ENCODE assay signal across 22 cellular contexts in the genomic region with DNA sequence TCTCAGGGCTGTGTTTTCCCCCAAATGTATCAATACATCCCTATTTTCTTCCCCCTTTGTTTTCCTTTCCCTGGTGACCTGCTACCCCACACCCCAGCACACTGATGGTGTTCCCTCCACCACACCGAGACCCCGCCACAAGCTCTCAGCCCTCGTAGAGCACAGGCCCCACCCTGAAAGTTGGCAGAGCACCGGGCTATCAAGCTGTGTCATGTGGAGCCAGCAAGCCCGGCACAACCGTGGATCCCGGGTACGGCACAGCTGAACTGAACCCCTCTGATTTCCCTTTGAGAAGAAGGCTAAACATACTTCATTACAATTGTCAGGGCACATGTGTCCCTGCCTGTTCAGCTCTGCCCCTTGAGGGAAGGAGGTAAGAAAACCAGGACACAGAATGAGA.
DNase-seq lines count a peak whose midpoint lies in the region; ATAC-seq, FAIRE-seq and TF ChIP-seq lines count a peak whose summit lies in the region.
"Had no signal": no experiment of that assay in that cellular context is flagged by ENCODE, and none has a peak within 500 bp of the region (broad histone marks: within the 10 kb centered on the region; RNA-seq: fewer than 3 reads in every experiment).

No MANE protein-coding gene starts in this region.

- H3F3A ChIP-seq in GM23338 (replicated peaks; ENCODE audit: low read depth): no peaks in the 10 kb centered on the region

- FAIRE-seq in frontal cortex (lab: Jason Lieb, UNC): no peak
- FAIRE-seq: endothelial cell of umbilical vein, pancreas had no signal

- no peaks in the 10 kb centered on the region for H3K27me3 ChIP-seq in GM23338 (ENCODE audit: insufficient read depth)
- H3K27me3 ChIP-seq in body of pancreas: no peaks in the 10 kb centered on the region
- H3K27me3 ChIP-seq in muscle layer of colon (ENCODE audit: control insufficient read depth in 1 of 2, insufficient read depth in 2 of 2, low read length in 2 of 2): no peaks in the 10 kb centered on the region
- H3K27me3 ChIP-seq: pancreas, upper lobe of left lung had no signal

- no peaks in the 10 kb centered on the region; the same call in 1 of the 2 replicates for H3K36me3 ChIP-seq in GM23338 (ENCODE audit: insufficient read depth)
- H3K36me3 ChIP-seq in body of pancreas (replicated peaks in 1 of 2; ENCODE audit: insufficient read depth in 1 of 2, low read depth in 2 of 2): no peaks in the 10 kb centered on the region
- H3K36me3 ChIP-seq in muscle layer of colon (ENCODE audit: insufficient read depth, low read length): peaks cover 4% of the 10 kb centered on the region
- H3K36me3 ChIP-seq: pancreas had no signal

- no peak overlapping the region for H3K4me3 Mint-ChIP-seq in GM23338
- no peak overlapping the region for H3K4me3 Mint-ChIP-seq in stimulated activated memory B cell treated with anti-CD40 and anti-IgM and Interleukin-4, amounts not matched to agents 10 μg/mL and 1 μg/mL and 100 μg/mL, for 72 hours
- no peak overlapping the region for H3K4me3 Mint-ChIP-seq in stimulated activated naive CD8-positive, alpha-beta T cell treated with anti-CD3 and anti-CD28 coated beads, Interleukin-15, amount 100 ng/mL, for 72 hours
- H3K4me3 Mint-ChIP-seq: activated naive CD8-positive, alpha-beta T cell treated with anti-CD3 and anti-CD28 coated beads, Interleukin-2, amount 10 ng/mL, durations not matched to agents 7 days and 5 days had no signal

- peaks cover 15% of the 10 kb centered on the region for H3K27me3 Mint-ChIP-seq in GM23338 (ENCODE audit: insufficient read depth, low read depth, poor library complexity)
- no peaks in the 10 kb centered on the region for H3K27me3 Mint-ChIP-seq in stimulated activated memory B cell treated with anti-CD40 and anti-IgM and Interleukin-4, amounts not matched to agents 10 μg/mL and 1 μg/mL and 100 μg/mL, for 72 hours
- no peaks in the 10 kb centered on the region for H3K27me3 Mint-ChIP-seq in stimulated activated naive CD8-positive, alpha-beta T cell treated with anti-CD3 and anti-CD28 coated beads, Interleukin-15, amount 100 ng/mL, for 72 hours
- H3K27me3 Mint-ChIP-seq: activated naive CD8-positive, alpha-beta T cell treated with anti-CD3 and anti-CD28 coated beads, Interleukin-2, amount 10 ng/mL, durations not matched to agents 7 days and 5 days had no signal

- H3K9me2 ChIP-seq in GM23338 (ENCODE audit: insufficient read depth): peaks cover 4% of the 10 kb centered on the region; the same call in 1 of the 2 replicates

- WGBS in body of pancreas, 2 donors: 68 to 78% methylated on average over 8 of the region's 8 CpGs

- no peaks in the 10 kb centered on the region for H3K9me3 Mint-ChIP-seq in GM23338
- no peaks in the 10 kb centered on the region for H3K9me3 Mint-ChIP-seq in stimulated activated memory B cell treated with anti-CD40 and anti-IgM and Interleukin-4, amounts not matched to agents 10 μg/mL and 1 μg/mL and 100 μg/mL, for 72 hours
- no peaks in the 10 kb centered on the region for H3K9me3 Mint-ChIP-seq in stimulated activated naive CD8-positive, alpha-beta T cell treated with anti-CD3 and anti-CD28 coated beads, Interleukin-15, amount 100 ng/mL, for 72 hours
- H3K9me3 Mint-ChIP-seq: activated naive CD8-positive, alpha-beta T cell treated with anti-CD3 and anti-CD28 coated beads, Interleukin-2, amount 10 ng/mL, durations not matched to agents 7 days and 5 days had no signal

- H3K4me1 ChIP-seq in GM23338 (ENCODE audit: insufficient read depth): peaks cover 45% of the 10 kb centered on the region
- peaks cover 89% of the 10 kb centered on the region for H3K4me1 ChIP-seq in body of pancreas
- peaks cover 97% of the 10 kb centered on the region for H3K4me1 ChIP-seq in muscle layer of colon (ENCODE audit: insufficient read depth, low read length)

- no peaks in the 10 kb centered on the region for H3K9me3 ChIP-seq in body of pancreas
- no peaks in the 10 kb centered on the region for H3K9me3 ChIP-seq in muscle layer of colon (ENCODE audit: low read length)
- H3K9me3 ChIP-seq: pancreas, upper lobe of left lung had no signal

- TF ChIP-seq POLR2A in body of pancreas (IDR thresholded peaks at IDR 0.05): no peak

- H3K4me1 Mint-ChIP-seq in GM23338: peaks cover 81% of the 10 kb centered on the region
- H3K4me1 Mint-ChIP-seq in stimulated activated memory B cell treated with anti-CD40 and anti-IgM and Interleukin-4, amounts not matched to agents 10 μg/mL and 1 μg/mL and 100 μg/mL, for 72 hours: no peaks in the 10 kb centered on the region
- peaks cover 10% of the 10 kb centered on the region for H3K4me1 Mint-ChIP-seq in stimulated activated naive CD8-positive, alpha-beta T cell treated with anti-CD3 and anti-CD28 coated beads, Interleukin-15, amount 100 ng/mL, for 72 hours

- H3K27ac ChIP-seq in GM23338 (ENCODE audit: low read depth): no peak overlapping the region
- H3K27ac ChIP-seq in body of pancreas: peak overlapping the region; percentile 21 to 85 (median 77)
- H3K27ac ChIP-seq in muscle layer of colon (ENCODE audit: low read depth, low read length): peak overlapping the region; percentile 59
- H3K27ac ChIP-seq: upper lobe of left lung had no signal

- intact Hi-C loops in body of pancreas (cut with DNase I): no loop called here

- ATAC-seq in GM23338 (no peak), body of pancreas (no peak)
- ATAC-seq in stimulated activated memory B cell treated with anti-CD40 and anti-IgM and Interleukin-4, amounts not matched to agents 10 μg/mL and 1 μg/mL and 100 μg/mL, for 72 hours: peak; percentile 21
- ATAC-seq in stimulated activated naive CD8-positive, alpha-beta T cell treated with anti-CD3 and anti-CD28 coated beads, Interleukin-15, amount 100 ng/mL, for 72 hours: no peak
- ATAC-seq: activated CD4-positive, CD25-positive, alpha-beta regulatory T cell treated with anti-CD3 and anti-CD28 coated beads, Interleukin-2, amount 50 U/mL, for 24 hours; HCT116; pancreas had no signal

- H3K4me3 ChIP-seq in GM23338 (no peak overlapping the region), body of pancreas (no peak overlapping the region), muscle layer of colon (ENCODE audit: low read depth in 1 of 2, low read length in 2 of 2) (no peak overlapping the region)
- H3K4me3 ChIP-seq: lung, pancreas, upper lobe of left lung had no signal

- peaks cover 100% of the 10 kb centered on the region for H3K79me2 ChIP-seq in GM23338 (replicated peaks; ENCODE audit: insufficient read depth)

- peak overlapping the region; percentile 86 for H3K27ac Mint-ChIP-seq in GM23338
- no peak overlapping the region for H3K27ac Mint-ChIP-seq in stimulated activated memory B cell treated with anti-CD40 and anti-IgM and Interleukin-4, amounts not matched to agents 10 μg/mL and 1 μg/mL and 100 μg/mL, for 72 hours
- H3K27ac Mint-ChIP-seq in stimulated activated naive CD8-positive, alpha-beta T cell treated with anti-CD3 and anti-CD28 coated beads, Interleukin-15, amount 100 ng/mL, for 72 hours: no peak overlapping the region
- H3K27ac Mint-ChIP-seq: activated naive CD8-positive, alpha-beta T cell treated with anti-CD3 and anti-CD28 coated beads, Interleukin-2, amount 10 ng/mL, durations not matched to agents 7 days and 5 days had no signal

- no peak for DNase-seq in GM23338 (ENCODE audit: low spot score)
- DNase-seq in body of pancreas: no peak
- DNase-seq in NCI-H1417 treated with DMSO at 0.1 percent for 48 hours (lab: John Stamatoyannopoulos, UW): no peak
- DNase-seq in stimulated activated naive CD8-positive, alpha-beta T cell treated with anti-CD3 and anti-CD28 coated beads, Interleukin-15, amount 100 ng/mL, for 72 hours: no peak
- no peak for DNase-seq in dedifferentiated amniotic fluid mesenchymal stem cell (ENCODE audit: extremely low spot score)
- no peak for DNase-seq in frontal cortex (ENCODE audit: low spot score in 2 of 2)
- DNase-seq: activated naive CD8-positive, alpha-beta T cell treated with anti-CD3 and anti-CD28 coated beads, Interleukin-2, amount 10 ng/mL, durations not matched to agents 7 days and 5 days; cortex of kidney; DND-41; islet precursor cell; NCI-H1417; NCI-H526 treated with DMSO at 0.1 percent for 48 hours; pancreas; stimulated activated CD4-positive, alpha-beta T cell treated with anti-CD3 and anti-CD28 coated beads, Interleukin-1b, Interleukin-23, amount 100 ng/mL, for 48 hours; stimulated activated naive CD4-positive, alpha-beta T cell treated with Interleukin-2 at 50 U/mL for 16 hours had no signal

- TF ChIP-seq CTCF in GM23338 (conservative IDR thresholded peaks at IDR 0.05; ENCODE audit: low read depth in 2 of 2): no peak
- TF ChIP-seq CTCF in body of pancreas (IDR thresholded peaks at IDR 0.05): no peak

- H2AFZ ChIP-seq in GM23338: no peak overlapping the region

- H3K36me3 Mint-ChIP-seq in GM23338 (ENCODE audit: low read depth): peaks cover 61% of the 10 kb centered on the region
- H3K36me3 Mint-ChIP-seq in stimulated activated memory B cell treated with anti-CD40 and anti-IgM and Interleukin-4, amounts not matched to agents 10 μg/mL and 1 μg/mL and 100 μg/mL, for 72 hours: no peaks in the 10 kb centered on the region
- H3K36me3 Mint-ChIP-seq: activated naive CD8-positive, alpha-beta T cell treated with anti-CD3 and anti-CD28 coated beads, Interleukin-2, amount 10 ng/mL, durations not matched to agents 7 days and 5 days had no signal

- no peak overlapping the region for H3K9ac ChIP-seq in muscle layer of colon (ENCODE audit: low read length)

- H3K4me2 ChIP-seq in GM23338: no peak overlapping the region

- H4K20me1 ChIP-seq in GM23338 (replicated peaks; ENCODE audit: insufficient read depth): peaks cover 49% of the 10 kb centered on the region

TF ChIP-seq in GM23338, 12 proteins besides CTCF, POLR2A, EP300 and RAD21 (continues in another document):
- TF ChIP-seq ZNF114 (CRISPR knock-in tag; IDR thresholded peaks at IDR 0.05): no peak
- no peak for TF ChIP-seq NANOG (IDR thresholded peaks at IDR 0.05; ENCODE audit: borderline replicate concordance)
